1 cellular context compared by ENCODE assay signal in genomic region chr11:8732748-8733241, GRCh38.
TF ChIP-seq lines count a peak whose summit lies in the region.

No MANE protein-coding gene starts in this region.

TF ChIP-seq in HepG2, 621 proteins besides CTCF, POLR2A, EP300 and RAD21:
- TF ChIP-seq ZNF746 (CRISPR knock-in tag; IDR thresholded peaks at IDR 0.05), result no peak
- TF ChIP-seq JUND (CRISPR knock-in tag; IDR thresholded peaks at IDR 0.05), result no peak
- TF ChIP-seq SYNCRIP (IDR thresholded peaks at IDR 0.05; ENCODE audit: insufficient read depth, low read depth, low read length), result no peak
- no peak for TF ChIP-seq ZNF383 (CRISPR knock-in tag; IDR thresholded peaks at IDR 0.05; ENCODE audit: borderline replicate concordance)
- TF ChIP-seq STAG1 (CRISPR knock-in tag; IDR thresholded peaks at IDR 0.05), result no peak
- TF ChIP-seq TSC22D2 (CRISPR knock-in tag; IDR thresholded peaks at IDR 0.05; ENCODE audit: borderline replicate concordance), result no peak
- peak; percentile 21; the same call in 1 of the 2 replicates for TF ChIP-seq ZNF687 (CRISPR knock-in tag; IDR thresholded peaks at IDR 0.05)
- TF ChIP-seq AHR (CRISPR knock-in tag; IDR thresholded peaks at IDR 0.05), result no peak
- no peak for TF ChIP-seq WIZ (CRISPR knock-in tag; IDR thresholded peaks at IDR 0.05)
